8 cellular contexts compared by ENCODE assay signal in genomic region chr22:33018232-33018864, GRCh38. TPM values are rescaled to one million over a fixed set of nuclear protein-coding genes. Genes with fewer than 3 reads are reported as not detected.
DNase-seq lines count a peak whose midpoint lies in the region; ATAC-seq and TF ChIP-seq lines count a peak whose summit lies in the region.

No MANE protein-coding gene starts in this region.

- no peaks in the 10 kb centered on the region for H3K79me2 ChIP-seq in DOHH2 (ENCODE audit: control insufficient read depth, low read length)

- no peak overlapping the region for H2BK5ac ChIP-seq in IMR-90 (ENCODE audit: low read depth, low read length, poor library complexity, severe bottlenecking)

- H3K4ac ChIP-seq in IMR-90 (ENCODE audit: low read depth, low read length): no peak overlapping the region

- peak; percentile 62 for TF ChIP-seq RAD21 in IMR-90 (IDR thresholded peaks at IDR 0.05; ENCODE audit: low read length)

- H4K91ac ChIP-seq in IMR-90 (ENCODE audit: insufficient read depth, low read depth, low read length): no peak overlapping the region

- H3K9me2 ChIP-seq in DOHH2 (replicated peaks; ENCODE audit: control insufficient read depth, low read length): no peaks in the 10 kb centered on the region

- no peaks in the 10 kb centered on the region for H3K27me3 ChIP-seq in DOHH2 (ENCODE audit: control insufficient read depth, low read length)
- no peaks in the 10 kb centered on the region for H3K27me3 ChIP-seq in IMR-90 (ENCODE audit: control insufficient read depth, insufficient read depth, low read length)

- H3K4me3 ChIP-seq in DOHH2 (ENCODE audit: low read length): no peak overlapping the region
- no peak overlapping the region for H3K4me3 ChIP-seq in IMR-90 (ENCODE audit: insufficient read depth, low read depth, low read length)

- no peak overlapping the region for H2AK5ac ChIP-seq in IMR-90 (ENCODE audit: low read depth, low read length)

- TF ChIP-seq CTCF in DOHH2 (IDR thresholded peaks at IDR 0.05; ENCODE audit: low read depth, low read length, poor library complexity, severe bottlenecking): peak; percentile 96
- TF ChIP-seq CTCF in IMR-90 (conservative IDR thresholded peaks at IDR 0.05; ENCODE audit: low read depth, low read length): peak; percentile 73

- no peaks in the 10 kb centered on the region for H4K20me1 ChIP-seq in DOHH2 (ENCODE audit: control insufficient read depth, insufficient read depth, low read depth, low read length)
- H4K20me1 ChIP-seq in IMR-90 (ENCODE audit: insufficient read depth, low read length): no peaks in the 10 kb centered on the region

- H3K18ac ChIP-seq in IMR-90 (ENCODE audit: low read depth, low read length): no peak overlapping the region

- H3K14ac ChIP-seq in IMR-90 (replicated peaks; ENCODE audit: low read depth, low read length): no peak overlapping the region

- H2BK20ac ChIP-seq in IMR-90 (ENCODE audit: low read depth, low read length): no peak overlapping the region

- no peaks in the 10 kb centered on the region for H3K9me3 ChIP-seq in DOHH2 (ENCODE audit: control insufficient read depth, insufficient read depth, low read length)
- H3K9me3 ChIP-seq in IMR-90 (ENCODE audit: control insufficient read depth, insufficient read depth, low read length): no peaks in the 10 kb centered on the region

- peak; percentile 29 for DNase-seq in IMR-90
- peak; percentile 35 for DNase-seq in SW480 (ENCODE audit: low spot score)
- peak in 31 of 61 donors; percentile 6 to 56 (median 28) for DNase-seq in caudate nucleus (lab: John Stamatoyannopoulos, UW)
- DNase-seq in left lobe of liver (ENCODE audit: low spot score): peak; percentile 67
- peak; percentile 14 to 37 for DNase-seq in stimulated activated CD8-positive, alpha-beta memory T cell treated with anti-CD3 and anti-CD28 coated beads, Interleukin-2, amount 100 ng/mL, for 48 hours (ENCODE audit: low read depth in 2 of 2)
- no peak for DNase-seq in NCI-H128 (lab: John Stamatoyannopoulos, UW; ENCODE audit: unreplicated experiment)
- no peak for DNase-seq in NCI-H446 treated with DMSO at 0.1 percent for 48 hours (lab: John Stamatoyannopoulos, UW)

- no peak overlapping the region for H3K27ac ChIP-seq in DOHH2 (ENCODE audit: low read depth, low read length)
- H3K27ac ChIP-seq in IMR-90 (ENCODE audit: insufficient read depth, low read length): no peak overlapping the region
- no peak overlapping the region for H3K27ac ChIP-seq in caudate nucleus (ENCODE audit: low read depth, low read length)

- no peak overlapping the region for H3K56ac ChIP-seq in IMR-90 (ENCODE audit: extremely low read depth, insufficient read depth, low read length)

- dilution Hi-C loops in IMR-90 (cut with HindIII; ENCODE audit: low sequenced_read_pairs, unreplicated experiment): no loop called here

- H3K79me1 ChIP-seq in IMR-90 (ENCODE audit: low read depth in 1 of 2, low read length in 2 of 2): no peaks in the 10 kb centered on the region

- no peak overlapping the region for H3K9ac ChIP-seq in IMR-90 (ENCODE audit: low read depth, low read length)

- CTCF ChIA-PET in IMR-90 (lab: Yijun Ruan, JAX): interaction anchor here (0.8 to 2.4 kb wide), 9 partner anchors 9 to 506 kb away, joined by 3 to 11 read pairs (median 4); no protein-coding TSS in a partner anchor

- H3K4me1 ChIP-seq in DOHH2 (ENCODE audit: control insufficient read depth, low read length): peaks cover 31% of the 10 kb centered on the region
- H3K4me1 ChIP-seq in IMR-90 (ENCODE audit: control insufficient read depth, insufficient read depth, low read length): no peaks in the 10 kb centered on the region

- no peak overlapping the region for H3K23ac ChIP-seq in IMR-90 (ENCODE audit: low read depth, low read length)

- H3K4me2 ChIP-seq in DOHH2 (ENCODE audit: low read length): no peak overlapping the region
- no peak overlapping the region for H3K4me2 ChIP-seq in IMR-90 (ENCODE audit: low read depth, low read length)

- no peak overlapping the region for H2BK120ac ChIP-seq in IMR-90 (ENCODE audit: low read depth, low read length)

- no TSS peak for BruUV-seq in IMR-90 (replicated peaks; lab: Mats Ljungman, UMichigan)

- H4K8ac ChIP-seq in IMR-90 (ENCODE audit: low read depth in 2 of 2, low read length in 2 of 2): no peak overlapping the region

- H3F3A ChIP-seq in DOHH2 (ENCODE audit: control insufficient read depth, insufficient read depth): 0 out of 2 replicates have a peak, but pooled peaks cover 6% of the 10 kb centered on the region

- WGBS in IMR-90 (ENCODE audit: extremely low coverage in 2 of 2, insufficient read length in 1 of 2), 2 experiments: no CpG with 5 or more reads among the region's 7 CpGs

- H3K9me1 ChIP-seq in IMR-90 (ENCODE audit: insufficient read depth, low read length): no peaks in the 10 kb centered on the region

- ATAC-seq in IMR-90 (ENCODE audit: low read depth): peak; percentile 95
- ATAC-seq in left lobe of liver: peak; percentile 99

- POLR2A ChIA-PET in IMR-90 (lab: Charles Lee; ENCODE audit: unreplicated experiment): no interaction called here

- intact Hi-C loops in IMR-90 (cut with micrococcal nuclease): loop anchor here (1.0 kb wide), 3 partner anchors 31 to 192 kb away; no protein-coding TSS in a partner anchor

- no peak overlapping the region for H2BK15ac ChIP-seq in IMR-90 (ENCODE audit: low read depth, low read length)

- H3K36me3 ChIP-seq in DOHH2 (ENCODE audit: control insufficient read depth, low read length): no peaks in the 10 kb centered on the region
- H3K36me3 ChIP-seq in IMR-90 (ENCODE audit: control insufficient read depth, insufficient read depth, low read length): no peaks in the 10 kb centered on the region

- H2AFZ ChIP-seq in IMR-90 (replicated peaks; ENCODE audit: low read length, poor library complexity): no peak overlapping the region

- H2AK9ac ChIP-seq in IMR-90 (replicated peaks; ENCODE audit: low read depth, low read length, poor library complexity): no peak overlapping the region

- H4K5ac ChIP-seq in IMR-90 (ENCODE audit: low read depth, low read length): no peak overlapping the region

- TF ChIP-seq POLR2A in IMR-90 (IDR thresholded peaks at IDR 0.05; ENCODE audit: low read depth, low read length): no peak

- in situ Hi-C loops in IMR-90 (cut with MboI; ENCODE audit: low sequenced_read_pairs): no loop called here

TF ChIP-seq in IMR-90, 13 proteins besides CTCF, POLR2A, EP300 and RAD21:
- no peak for TF ChIP-seq ELK1 (IDR thresholded peaks at IDR 0.05; ENCODE audit: borderline replicate concordance, low read depth, low read length)
- peak; percentile 44 for TF ChIP-seq SMC3 (IDR thresholded peaks at IDR 0.05; ENCODE audit: low read depth, low read length)

RNA-seq across cellular contexts. Expression of gene SYN3, which starts 39.8 kb away (rescaled TPM):
- total RNA-seq in IMR-90 (2012; rRNA removed): not detected in 2 replicates
- polyA plus RNA-seq in IMR-90 (2012; rRNA removed): not detected in 2 replicates
- not detected in 2 replicates for polyA plus RNA-seq in IMR-90 (2012; cell fraction: cytosol; rRNA removed)
- polyA plus RNA-seq in IMR-90 (2012; cell fraction: nucleus; rRNA removed; ENCODE audit: low replicate concordance): not detected in 2 replicates
- total RNA-seq in left lobe of liver: 0.75 TPM

Comparison
In these comparisons a context has a peak if more than half of its experiments do, and no peak if none do; other contexts are left out.
1. DNase-seq: peak in IMR-90 (single experiment), SW480 (single experiment), caudate nucleus (31 of 61), left lobe of liver (single experiment) and stimulated activated CD8-positive, alpha-beta memory T cell treated with anti-CD3 and anti-CD28 coated beads, Interleukin-2, amount 100 ng/mL, for 48 hours (2 of 2); none in NCI-H128 (single experiment) and NCI-H446 treated with DMSO at 0.1 percent for 48 hours (single experiment).